ENCODE assay signal across 19 cellular contexts in genomic region chr1:18297896-18298648, GRCh38.
DNase-seq lines count a peak whose midpoint lies in the region; TF ChIP-seq lines count a peak whose summit lies in the region.
"Had no signal": no experiment of that assay in that cellular context is flagged by ENCODE, and none has a peak within 500 bp of the region (broad histone marks: within the 10 kb centered on the region; RNA-seq: fewer than 3 reads in every experiment).

No MANE protein-coding gene starts in this region.

- no peak for TF ChIP-seq CTCF in H9 (conservative IDR thresholded peaks at IDR 0.05)
- no peak for TF ChIP-seq CTCF in neural progenitor cell (IDR thresholded peaks at IDR 0.05)
- TF ChIP-seq CTCF in A673 (conservative IDR thresholded peaks at IDR 0.05; ENCODE audit: low read depth, low read length), result no peak
- TF ChIP-seq CTCF in dorsolateral prefrontal cortex (IDR thresholded peaks at IDR 0.05 in 54 of 56, conservative IDR thresholded peaks at IDR 0.05 in 2 of 56; ENCODE audit: low read depth in 1 of 56, partially characterized antibody in 56 of 56), result no peak

- intact Hi-C loops in A673 (cut with micrococcal nuclease; ENCODE audit: unreplicated experiment), result no loop called here
- intact Hi-C loops in dorsolateral prefrontal cortex (cut with DNase I), result no loop called here
- intact Hi-C loops in activated CD4-positive, alpha-beta memory T cell treated with anti-CD3 and anti-CD28 coated beads for 36 hours (cut with micrococcal nuclease), result no loop called here

- no peak overlapping the region for H2BK20ac ChIP-seq in H9 (ENCODE audit: low read depth, low read length, poor library complexity, severe bottlenecking)

- H2BK120ac ChIP-seq in H9 (ENCODE audit: low read depth, low read length, poor library complexity, severe bottlenecking), result no peak overlapping the region

- H3K27me3 Mint-ChIP-seq in H9 (ENCODE audit: low read depth), result no peaks in the 10 kb centered on the region
- H3K27me3 Mint-ChIP-seq in neural progenitor cell (ENCODE audit: insufficient read depth, low read depth), result peaks cover 16% of the 10 kb centered on the region
- H3K27me3 Mint-ChIP-seq in activated CD4-positive, alpha-beta memory T cell treated with anti-CD3 and anti-CD28 coated beads for 36 hours, result peaks cover 40% of the 10 kb centered on the region

- peak overlapping the region; percentile 53 for H3K18ac ChIP-seq in H9 (ENCODE audit: insufficient read length, low read depth, low read length)

- H3K23me2 ChIP-seq in H9 (ENCODE audit: insufficient read length, low read depth, low read length, poor library complexity, severe bottlenecking), result no peaks in the 10 kb centered on the region

- no peak overlapping the region for H4K91ac ChIP-seq in H9 (ENCODE audit: insufficient read length, low read depth, low read length)

- peak overlapping the region; percentile 94 for H3K27ac ChIP-seq in H9 (ENCODE audit: insufficient read length, low read depth, low read length)
- H3K27ac ChIP-seq in iPS-18a (ENCODE audit: low read length), result peak overlapping the region; percentile 43
- H3K27ac ChIP-seq in neural progenitor cell, result no peak overlapping the region
- H3K27ac ChIP-seq in A673 (ENCODE audit: low read depth, low read length, poor library complexity, severe bottlenecking), result no peak overlapping the region
- no peak overlapping the region for H3K27ac ChIP-seq in dorsolateral prefrontal cortex

- H3K56ac ChIP-seq in H9 (ENCODE audit: insufficient read length, low read depth, low read length), result no peak overlapping the region

- H4K5ac ChIP-seq in H9 (ENCODE audit: insufficient read length, low read depth, low read length), result peak overlapping the region; percentile 36

- no peak overlapping the region for H4K8ac ChIP-seq in H9 (replicated peaks; ENCODE audit: insufficient read length, low read depth, low read length)

- H3K36me3 Mint-ChIP-seq in H9 (ENCODE audit: insufficient read depth in 1 of 3, low read depth in 3 of 3) (peaks cover 0 to 13% (median 11%) of the 10 kb centered on the region in 3 experiments; a peak in 5 of 7 replicates), neural progenitor cell (no peaks in the 10 kb centered on the region)
- H3K36me3 Mint-ChIP-seq in activated CD4-positive, alpha-beta memory T cell treated with anti-CD3 and anti-CD28 coated beads for 36 hours, result no peaks in the 10 kb centered on the region

- H3K79me1 ChIP-seq in H9 (ENCODE audit: insufficient read depth, low read depth, low read length, poor library complexity, severe bottlenecking), result no peaks in the 10 kb centered on the region

- H3K4me1 Mint-ChIP-seq in H9 (peaks cover 64 to 70% of the 10 kb centered on the region in 2 experiments), neural progenitor cell (peaks cover 12% of the 10 kb centered on the region)
- no peaks in the 10 kb centered on the region for H3K4me1 Mint-ChIP-seq in activated CD4-positive, alpha-beta memory T cell treated with anti-CD3 and anti-CD28 coated beads for 36 hours (ENCODE audit: low read depth)

- H3K79me2 ChIP-seq in H9 (ENCODE audit: insufficient read depth, low read length) (no peaks in the 10 kb centered on the region), neural progenitor cell (ENCODE audit: low read depth) (no peaks in the 10 kb centered on the region)

- H3F3A ChIP-seq in neural progenitor cell (ENCODE audit: low read depth), result peaks cover 14% of the 10 kb centered on the region

- H2BK12ac ChIP-seq in H9 (ENCODE audit: insufficient read length, low read depth, low read length), result peak overlapping the region; percentile 47

- H3K36me3 ChIP-seq in iPS-18a (ENCODE audit: control insufficient read depth, low read depth, low read length), result no peaks in the 10 kb centered on the region
- no peaks in the 10 kb centered on the region for H3K36me3 ChIP-seq in neural progenitor cell
- H3K36me3 ChIP-seq in A673 (ENCODE audit: insufficient read depth, low read length, poor library complexity, severe bottlenecking), result no peaks in the 10 kb centered on the region

- H3K4me3 ChIP-seq in iPS-18a (ENCODE audit: low read length) (no peak overlapping the region), neural progenitor cell (no peak overlapping the region), A673 (ENCODE audit: low read depth, low read length, poor library complexity, severe bottlenecking) (no peak overlapping the region), dorsolateral prefrontal cortex (no peak overlapping the region)
- H3K4me3 ChIP-seq: K562 had no signal

- H3K4ac ChIP-seq in H9 (ENCODE audit: low read depth, low read length), result no peak overlapping the region

- DNase-seq in H9 (peak; percentile 96), SW480 (ENCODE audit: low spot score) (peak; percentile 42), neural progenitor cell (ENCODE audit: low spot score) (peak; percentile 44), A673 (ENCODE audit: low spot score) (no peak), dorsolateral prefrontal cortex (no peak), H4 (ENCODE audit: low spot score) (no peak)
- DNase-seq in activated CD4-positive, alpha-beta memory T cell treated with anti-CD3 and anti-CD28 coated beads for 36 hours, result no peak
- DNase-seq: ACHN, AML-193, COR-L47, EL, MV-4-11, NCI-H1417 treated with DMSO at 0.1 percent for 48 hours, NCI-H1930, NCI-H446, NCI-H748 treated with DMSO at 0.1 percent for 48 hours, RPMI8226 had no signal

- peaks cover 21% of the 10 kb centered on the region for H3K4me1 ChIP-seq in H9 (ENCODE audit: insufficient read depth, low read length)
- H3K4me1 ChIP-seq in iPS-18a (ENCODE audit: control insufficient read depth, low read depth, low read length), result peaks cover 51% of the 10 kb centered on the region
- peaks cover 19% of the 10 kb centered on the region for H3K4me1 ChIP-seq in neural progenitor cell
- peaks cover 10% of the 10 kb centered on the region for H3K4me1 ChIP-seq in A673 (ENCODE audit: insufficient read depth, low read length, poor library complexity, severe bottlenecking)

- POLR2A ChIA-PET in A673 (lab: Charles Lee; ENCODE audit: low non-redundant PET), result no interaction called here
- POLR2A ChIA-PET in activated CD4-positive, alpha-beta memory T cell treated with anti-CD3 and anti-CD28 coated beads for 36 hours (lab: Charles Lee), result no interaction called here

- peak overlapping the region; percentile 1 to 52; a peak in 4 of 5 replicates for H3K4me3 Mint-ChIP-seq in H9
- no peak overlapping the region for H3K4me3 Mint-ChIP-seq in neural progenitor cell
- no peak overlapping the region for H3K4me3 Mint-ChIP-seq in activated CD4-positive, alpha-beta memory T cell treated with anti-CD3 and anti-CD28 coated beads for 36 hours

- no peak overlapping the region for H2AFZ ChIP-seq in H9 (ENCODE audit: low read length)
- H2AFZ ChIP-seq in neural progenitor cell (replicated peaks), result no peak overlapping the region

- H4K20me1 ChIP-seq in H9 (ENCODE audit: control insufficient read depth, insufficient read depth, insufficient read length) (no peaks in the 10 kb centered on the region), neural progenitor cell (ENCODE audit: low read depth) (no peaks in the 10 kb centered on the region)

- CTCF ChIA-PET in A673 (lab: Charles Lee), result interaction anchor here (0.6 kb wide), 1 partner anchor 316 kb away, joined by 3 read pairs; no protein-coding TSS in a partner anchor
- CTCF ChIA-PET in activated CD4-positive, alpha-beta memory T cell treated with anti-CD3 and anti-CD28 coated beads for 36 hours (lab: Charles Lee), result interaction anchor here (0.7 to 4.2 kb wide), 5 partner anchors 12 to 283 kb away, joined by 3 to 16 read pairs (median 5); no protein-coding TSS in a partner anchor

- H3K14ac ChIP-seq in H9 (ENCODE audit: insufficient read depth, low read length), result peak overlapping the region; percentile 81; the same call in 1 of the 2 replicates

- H3K27ac Mint-ChIP-seq in H9, result peak overlapping the region; percentile 90 to 99 (median 97)
- H3K27ac Mint-ChIP-seq in neural progenitor cell, result no peak overlapping the region
- H3K27ac Mint-ChIP-seq in activated CD4-positive, alpha-beta memory T cell treated with anti-CD3 and anti-CD28 coated beads for 36 hours, result no peak overlapping the region

- peak overlapping the region; percentile 11 for H3K9ac ChIP-seq in H9 (ENCODE audit: extremely low read depth, insufficient read length, low read length)
- peak overlapping the region; percentile 49 for H3K9ac ChIP-seq in iPS-18a (ENCODE audit: low read length)
- no peak overlapping the region for H3K9ac ChIP-seq in neural progenitor cell

- WGBS in H9 (ENCODE audit: extremely low coverage, insufficient read length, low lambda C conversion rate), result no CpG with 5 or more reads among the region's 11 CpGs

- H3K4me2 ChIP-seq in H9 (ENCODE audit: insufficient read depth, insufficient read length, low read length), result peak overlapping the region; percentile 20
- peak overlapping the region; percentile 34 for H3K4me2 ChIP-seq in neural progenitor cell

- H3K23ac ChIP-seq in H9 (ENCODE audit: insufficient read length, low read depth, low read length), result no peak overlapping the region

- H3K9me3 Mint-ChIP-seq in H9, result peaks cover 0 to 9% of the 10 kb centered on the region in 2 experiments; a peak in 3 of 5 replicates
- no peaks in the 10 kb centered on the region for H3K9me3 Mint-ChIP-seq in neural progenitor cell
- no peaks in the 10 kb centered on the region for H3K9me3 Mint-ChIP-seq in activated CD4-positive, alpha-beta memory T cell treated with anti-CD3 and anti-CD28 coated beads for 36 hours

- H3K9me3 ChIP-seq in H9 (ENCODE audit: control insufficient read depth, low read depth, low read length) (no peaks in the 10 kb centered on the region), iPS-18a (ENCODE audit: control insufficient read depth, low read depth, low read length) (no peaks in the 10 kb centered on the region), neural progenitor cell (ENCODE audit: low read depth) (no peaks in the 10 kb centered on the region), A673 (ENCODE audit: low read depth, low read length, poor library complexity, severe bottlenecking) (no peaks in the 10 kb centered on the region)

- BruUV-seq in A673 (replicated peaks; lab: Mats Ljungman, UMichigan), result no TSS peak

- no peak overlapping the region for H2BK15ac ChIP-seq in H9 (ENCODE audit: low read depth, low read length)

- H3K27me3 ChIP-seq in H9 (ENCODE audit: insufficient read depth, low read length) (no peaks in the 10 kb centered on the region), iPS-18a (ENCODE audit: control insufficient read depth, insufficient read depth, low read length) (no peaks in the 10 kb centered on the region), neural progenitor cell (no peaks in the 10 kb centered on the region), A673 (replicated peaks; ENCODE audit: insufficient read depth, low read depth, low read length, poor library complexity) (no peaks in the 10 kb centered on the region), dorsolateral prefrontal cortex (peaks cover 0 to 6% (median 0%) of the 10 kb centered on the region in 45 donors)

- H2BK5ac ChIP-seq in H9 (ENCODE audit: insufficient read length, low read length), result peak overlapping the region; percentile 80

- H2AK5ac ChIP-seq in H9 (ENCODE audit: insufficient read length, low read length), result peak overlapping the region; percentile 15

- H3T11ph ChIP-seq in H9 (ENCODE audit: low read length), result no peak overlapping the region

Comparison
In these comparisons a context has a peak if more than half of its experiments do, and no peak if none do; other contexts are left out.
1. DNase-seq: peak in H9 (single experiment), SW480 (single experiment) and neural progenitor cell (single experiment); none in A673 (single experiment), dorsolateral prefrontal cortex (0 of 10), activated CD4-positive, alpha-beta memory T cell treated with anti-CD3 and anti-CD28 coated beads for 36 hours (single experiment) and H4 (single experiment).
2. H3K27ac ChIP-seq: peak in H9 (single experiment) and iPS-18a (single experiment); none in neural progenitor cell (single experiment), A673 (single experiment) and dorsolateral prefrontal cortex (0 of 59).
3. H3K27ac Mint-ChIP-seq: peak in H9 (3 of 3); none in neural progenitor cell (single experiment) and activated CD4-positive, alpha-beta memory T cell treated with anti-CD3 and anti-CD28 coated beads for 36 hours (single experiment).
4. H3K4me3 Mint-ChIP-seq: peak in H9 (2 of 2); none in neural progenitor cell (single experiment) and activated CD4-positive, alpha-beta memory T cell treated with anti-CD3 and anti-CD28 coated beads for 36 hours (single experiment).